In the genomic region with DNA sequence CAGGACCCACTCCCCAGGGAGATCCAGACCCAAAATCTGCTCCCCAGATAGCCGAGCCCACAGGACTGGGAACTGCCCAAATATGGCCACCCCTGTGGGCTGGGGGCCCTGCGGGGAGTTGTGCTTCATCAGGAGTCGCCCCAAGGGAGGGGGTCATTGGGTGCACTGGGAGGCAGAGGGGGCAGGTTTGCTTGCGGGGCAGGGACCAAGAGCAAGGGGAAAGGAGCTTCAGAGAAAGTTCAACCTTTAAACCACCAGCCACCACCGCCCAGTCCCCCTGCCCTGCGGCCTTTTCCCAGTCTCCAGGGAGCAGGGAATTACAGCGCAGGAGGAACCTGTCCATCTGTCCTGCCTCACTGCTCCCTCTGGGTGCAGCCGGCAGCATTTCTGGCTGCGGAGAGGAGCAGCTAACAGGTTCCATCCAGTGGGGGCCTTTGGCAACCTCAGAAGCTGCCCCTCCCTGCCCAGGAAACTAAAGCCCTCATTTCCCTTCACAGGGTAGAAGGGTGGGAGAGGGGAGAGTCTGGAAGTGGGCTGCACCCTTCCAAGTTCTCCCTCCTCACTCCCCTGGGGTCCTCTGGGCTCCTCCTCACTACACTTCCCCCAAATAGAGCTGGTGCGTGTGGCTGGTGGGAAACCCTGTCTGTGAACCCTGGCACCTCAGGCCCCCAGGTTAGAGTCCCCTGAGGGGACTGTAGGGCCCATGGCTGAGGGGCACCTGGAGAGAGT, we compare ENCODE assay signal across 1 cellular context.
TF ChIP-seq lines count a peak whose summit lies in the region.

No MANE protein-coding gene starts in this region.

TF ChIP-seq in HepG2, 621 proteins besides CTCF, POLR2A, EP300 and RAD21:
- TF ChIP-seq ZNF414 (CRISPR knock-in tag; IDR thresholded peaks at IDR 0.05) (no peak), MLX (CRISPR knock-in tag; IDR thresholded peaks at IDR 0.05) (no peak), ZBTB46 (CRISPR knock-in tag; IDR thresholded peaks at IDR 0.05; ENCODE audit: borderline replicate concordance) (no peak), ZNF17 (CRISPR knock-in tag; IDR thresholded peaks at IDR 0.05) (no peak), RNF2 (conservative IDR thresholded peaks at IDR 0.05; ENCODE audit: low read depth) (no peak), ZNF431 (CRISPR knock-in tag; IDR thresholded peaks at IDR 0.05; ENCODE audit: borderline replicate concordance, low read depth) (no peak)
- TF ChIP-seq, protein P1, sequence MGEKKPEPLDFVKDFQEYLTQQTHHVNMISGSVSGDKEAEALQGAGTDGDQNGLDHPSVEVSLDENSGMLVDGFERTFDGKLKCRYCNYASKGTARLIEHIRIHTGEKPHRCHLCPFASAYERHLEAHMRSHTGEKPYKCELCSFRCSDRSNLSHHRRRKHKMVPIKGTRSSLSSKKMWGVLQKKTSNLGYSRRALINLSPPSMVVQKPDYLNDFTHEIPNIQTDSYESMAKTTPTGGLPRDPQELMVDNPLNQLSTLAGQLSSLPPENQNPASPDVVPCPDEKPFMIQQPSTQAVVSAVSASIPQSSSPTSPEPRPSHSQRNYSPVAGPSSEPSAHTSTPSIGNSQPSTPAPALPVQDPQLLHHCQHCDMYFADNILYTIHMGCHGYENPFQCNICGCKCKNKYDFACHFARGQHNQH (CRISPR knock-in tag; IDR thresholded peaks at IDR 0.05): no peak
- TF ChIP-seq, protein P2, sequence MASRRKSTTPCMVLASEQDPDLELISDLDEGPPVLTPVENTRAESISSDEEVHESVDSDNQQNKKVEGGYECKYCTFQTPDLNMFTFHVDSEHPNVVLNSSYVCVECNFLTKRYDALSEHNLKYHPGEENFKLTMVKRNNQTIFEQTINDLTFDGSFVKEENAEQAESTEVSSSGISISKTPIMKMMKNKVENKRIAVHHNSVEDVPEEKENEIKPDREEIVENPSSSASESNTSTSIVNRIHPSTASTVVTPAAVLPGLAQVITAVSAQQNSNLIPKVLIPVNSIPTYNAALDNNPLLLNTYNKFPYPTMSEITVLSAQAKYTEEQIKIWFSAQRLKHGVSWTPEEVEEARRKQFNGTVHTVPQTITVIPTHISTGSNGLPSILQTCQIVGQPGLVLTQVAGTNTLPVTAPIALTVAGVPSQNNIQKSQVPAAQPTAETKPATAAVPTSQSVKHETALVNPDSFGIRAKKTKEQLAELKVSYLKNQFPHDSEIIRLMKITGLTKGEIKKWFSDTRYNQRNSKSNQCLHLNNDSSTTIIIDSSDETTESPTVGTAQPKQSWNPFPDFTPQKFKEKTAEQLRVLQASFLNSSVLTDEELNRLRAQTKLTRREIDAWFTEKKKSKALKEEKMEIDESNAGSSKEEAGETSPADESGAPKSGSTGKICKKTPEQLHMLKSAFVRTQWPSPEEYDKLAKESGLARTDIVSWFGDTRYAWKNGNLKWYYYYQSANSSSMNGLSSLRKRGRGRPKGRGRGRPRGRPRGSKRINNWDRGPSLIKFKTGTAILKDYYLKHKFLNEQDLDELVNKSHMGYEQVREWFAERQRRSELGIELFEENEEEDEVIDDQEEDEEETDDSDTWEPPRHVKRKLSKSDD (CRISPR knock-in tag; IDR thresholded peaks at IDR 0.05; ENCODE audit: low read depth): no peak
